17 cellular contexts compared by ENCODE assay signal in the genomic region with DNA sequence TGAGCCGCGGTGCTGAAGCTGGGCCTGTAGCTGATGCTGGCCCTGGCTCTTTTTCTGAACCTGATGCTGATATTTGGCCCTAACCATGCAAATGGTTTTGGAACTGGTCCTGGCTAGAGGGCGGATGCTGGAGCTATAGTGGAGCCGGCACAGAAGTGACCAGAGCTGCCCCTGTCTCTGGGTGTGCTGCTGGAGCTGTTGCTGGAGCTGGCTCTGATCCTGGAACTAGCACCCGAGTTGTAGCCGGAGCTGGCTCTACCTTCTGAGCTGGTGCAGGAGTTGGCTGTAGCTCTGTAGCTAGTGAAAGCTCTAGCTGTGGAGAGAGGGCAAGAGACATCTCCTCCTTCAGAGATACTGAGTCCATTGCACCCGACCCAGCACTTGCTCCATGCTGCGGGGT. TPM values are rescaled to one million over a fixed set of nuclear protein-coding genes. Genes with fewer than 3 reads are reported as not detected.
DNase-seq lines count a peak whose midpoint lies in the region; ATAC-seq and TF ChIP-seq lines count a peak whose summit lies in the region.
"Had no signal": no experiment of that assay in that cellular context is flagged by ENCODE, and none has a peak within 500 bp of the region (broad histone marks: within the 10 kb centered on the region; RNA-seq: fewer than 3 reads in every experiment).

No MANE protein-coding gene starts in this region.

- TF ChIP-seq CTCF in H9 (conservative IDR thresholded peaks at IDR 0.05) = no peak

- H3K23ac ChIP-seq in H9 (ENCODE audit: insufficient read length, low read depth, low read length) = no peak overlapping the region

- intact Hi-C loops in activated T-helper 1 cell treated with anti-CD3 and anti-CD28 coated beads, Interleukin-12 subunit alpha, Interleukin-12 subunit beta, Interleukin-2, Interleukin-4 antibody, amounts not matched to agents 30 ng/mL and 10 ng/mL and 1 ng/mL, durations not matched to agents 14 hours and 24 hours and 36 hours (cut with micrococcal nuclease) = loop anchor here (2.0 to 5.0 kb wide), 2 partner anchors 43 to 117 kb away; a partner anchor contains a TSS

- no peak overlapping the region for H3K4me2 ChIP-seq in H9 (ENCODE audit: insufficient read depth, insufficient read length, low read length)

- no peak overlapping the region for H4K91ac ChIP-seq in H9 (ENCODE audit: insufficient read length, low read depth, low read length)

- H3T11ph ChIP-seq in H9 (ENCODE audit: low read length) = no peak overlapping the region

- peaks cover 6% of the 10 kb centered on the region for H3K79me1 ChIP-seq in H9 (ENCODE audit: insufficient read depth, low read depth, low read length, poor library complexity, severe bottlenecking)

- H3K27ac ChIP-seq in CD4-positive, CD25-positive, alpha-beta regulatory T cell (ENCODE audit: insufficient read depth, low read length, poor library complexity, severe bottlenecking) = no peak overlapping the region
- H3K27ac ChIP-seq in H9 (ENCODE audit: insufficient read length, low read depth, low read length) = no peak overlapping the region
- H3K27ac ChIP-seq: epithelial cell of prostate, Peyer's patch had no signal

- H2BK12ac ChIP-seq in H9 (ENCODE audit: insufficient read length, low read depth, low read length) = no peak overlapping the region

- H4K8ac ChIP-seq in H9 (replicated peaks; ENCODE audit: insufficient read length, low read depth, low read length) = no peak overlapping the region

- no peak overlapping the region for H2BK20ac ChIP-seq in H9 (ENCODE audit: low read depth, low read length, poor library complexity, severe bottlenecking)

- H2BK120ac ChIP-seq in H9 (ENCODE audit: low read depth, low read length, poor library complexity, severe bottlenecking) = no peak overlapping the region

- H3K4me1 Mint-ChIP-seq in CD4-positive, CD25-positive, alpha-beta regulatory T cell = peaks cover 6 to 28% (median 8%) of the 10 kb centered on the region in 4 donors
- H3K4me1 Mint-ChIP-seq in H9 = peaks cover 10 to 24% of the 10 kb centered on the region in 2 experiments
- H3K4me1 Mint-ChIP-seq in activated T-helper 1 cell treated with anti-CD3 and anti-CD28 coated beads, Interleukin-12 subunit alpha, Interleukin-12 subunit beta, Interleukin-2, Interleukin-4 antibody, amounts not matched to agents 30 ng/mL and 10 ng/mL and 1 ng/mL, durations not matched to agents 14 hours and 24 hours and 36 hours (ENCODE audit: low read depth) = peaks cover 27% of the 10 kb centered on the region
- peaks cover 9 to 12% of the 10 kb centered on the region in 2 donors for H3K4me1 Mint-ChIP-seq in natural killer cell treated with Interleukin-12 subunit alpha and Interleukin-12 subunit beta and Interleukin-15 and Interleukin-18, amount 100 ng/mL, for 72 hours (ENCODE audit: low read depth in 2 of 2)

- DNase-seq in CD4-positive, CD25-positive, alpha-beta regulatory T cell = no peak
- DNase-seq in H9 (no peak), SW 1271 (lab: John Stamatoyannopoulos, UW) (no peak), OCI-M1 (lab: John Stamatoyannopoulos, UW) (no peak)
- no peak for DNase-seq in activated T-helper 1 cell treated with anti-CD3 and anti-CD28 coated beads, Interleukin-12 subunit alpha, Interleukin-12 subunit beta, Interleukin-2, Interleukin-4 antibody, amounts not matched to agents 30 ng/mL and 10 ng/mL and 1 ng/mL, durations not matched to agents 14 hours and 24 hours and 36 hours (ENCODE audit: low spot score)
- no peak for DNase-seq in natural killer cell treated with Interleukin-12 subunit alpha and Interleukin-12 subunit beta and Interleukin-15 and Interleukin-18, amount 100 ng/mL, for 72 hours (ENCODE audit: low spot score)
- DNase-seq: GF-D8, head of caudate nucleus, NCI-H510A treated with DMSO at 0.1 percent for 48 hours, Peyer's patch had no signal

- WGBS in H9 (ENCODE audit: extremely low coverage, insufficient read length, low lambda C conversion rate) = no CpG with 5 or more reads among the region's 8 CpGs

- H4K5ac ChIP-seq in H9 (ENCODE audit: insufficient read length, low read depth, low read length) = no peak overlapping the region

- peaks cover 11% of the 10 kb centered on the region; the same call in 1 of the 2 replicates for H3K79me2 ChIP-seq in H9 (ENCODE audit: insufficient read depth, low read length)

- no peak overlapping the region for H2AK5ac ChIP-seq in H9 (ENCODE audit: insufficient read length, low read length)

- no peak overlapping the region for H3K4ac ChIP-seq in H9 (ENCODE audit: low read depth, low read length)

- no peaks in the 10 kb centered on the region for H3K9me3 ChIP-seq in CD4-positive, CD25-positive, alpha-beta regulatory T cell (ENCODE audit: control insufficient read depth in 2 of 2, low read length in 2 of 2)
- H3K9me3 ChIP-seq in H9 (ENCODE audit: control insufficient read depth, low read depth, low read length) = no peaks in the 10 kb centered on the region
- H3K9me3 ChIP-seq: Peyer's patch had no signal

- peaks cover 14% of the 10 kb centered on the region for H3K36me3 ChIP-seq in CD4-positive, CD25-positive, alpha-beta regulatory T cell (ENCODE audit: control insufficient read depth, insufficient read depth, low read length)

- H4K20me1 ChIP-seq in H9 (ENCODE audit: control insufficient read depth, insufficient read depth, insufficient read length) = no peaks in the 10 kb centered on the region

- no peak overlapping the region for H3K56ac ChIP-seq in H9 (ENCODE audit: insufficient read length, low read depth, low read length)

- no peak overlapping the region for H2BK15ac ChIP-seq in H9 (ENCODE audit: low read depth, low read length)

- peak overlapping the region; percentile 24 to 89 (median 68) for H3K4me3 Mint-ChIP-seq in CD4-positive, CD25-positive, alpha-beta regulatory T cell
- H3K4me3 Mint-ChIP-seq in H9 = peak overlapping the region; percentile 35 to 78; a peak in 4 of 5 replicates
- peak overlapping the region; percentile 65 for H3K4me3 Mint-ChIP-seq in activated T-helper 1 cell treated with anti-CD3 and anti-CD28 coated beads, Interleukin-12 subunit alpha, Interleukin-12 subunit beta, Interleukin-2, Interleukin-4 antibody, amounts not matched to agents 30 ng/mL and 10 ng/mL and 1 ng/mL, durations not matched to agents 14 hours and 24 hours and 36 hours
- H3K4me3 Mint-ChIP-seq in natural killer cell treated with Interleukin-12 subunit alpha and Interleukin-12 subunit beta and Interleukin-15 and Interleukin-18, amount 100 ng/mL, for 72 hours = peak overlapping the region; percentile 98

- H3K23me2 ChIP-seq in H9 (ENCODE audit: insufficient read length, low read depth, low read length, poor library complexity, severe bottlenecking) = peaks cover 10% of the 10 kb centered on the region

- peaks cover 0 to 3% (median 0%) of the 10 kb centered on the region in 7 donors for H3K9me3 Mint-ChIP-seq in CD4-positive, CD25-positive, alpha-beta regulatory T cell
- H3K9me3 Mint-ChIP-seq in H9 = no peaks in the 10 kb centered on the region
- H3K9me3 Mint-ChIP-seq in activated T-helper 1 cell treated with anti-CD3 and anti-CD28 coated beads, Interleukin-12 subunit alpha, Interleukin-12 subunit beta, Interleukin-2, Interleukin-4 antibody, amounts not matched to agents 30 ng/mL and 10 ng/mL and 1 ng/mL, durations not matched to agents 14 hours and 24 hours and 36 hours = no peaks in the 10 kb centered on the region
- no peaks in the 10 kb centered on the region for H3K9me3 Mint-ChIP-seq in natural killer cell treated with Interleukin-12 subunit alpha and Interleukin-12 subunit beta and Interleukin-15 and Interleukin-18, amount 100 ng/mL, for 72 hours
- H3K9me3 Mint-ChIP-seq: T-helper 1 cell treated with Interleukin-12 subunit alpha and Interleukin-12 subunit beta and Interleukin-4 antibody, amounts not matched to agents 30 μg/mL and 1 μg/mL, for 36 hours had no signal

- peaks cover 13% of the 10 kb centered on the region for H3K36me3 Mint-ChIP-seq in CD4-positive, CD25-positive, alpha-beta regulatory T cell
- peaks cover 18 to 26% (median 19%) of the 10 kb centered on the region in 3 experiments for H3K36me3 Mint-ChIP-seq in H9 (ENCODE audit: insufficient read depth in 1 of 3, low read depth in 3 of 3)
- H3K36me3 Mint-ChIP-seq in activated T-helper 1 cell treated with anti-CD3 and anti-CD28 coated beads, Interleukin-12 subunit alpha, Interleukin-12 subunit beta, Interleukin-2, Interleukin-4 antibody, amounts not matched to agents 30 ng/mL and 10 ng/mL and 1 ng/mL, durations not matched to agents 14 hours and 24 hours and 36 hours (ENCODE audit: low read depth) = peaks cover 16% of the 10 kb centered on the region
- H3K36me3 Mint-ChIP-seq in natural killer cell treated with Interleukin-12 subunit alpha and Interleukin-12 subunit beta and Interleukin-15 and Interleukin-18, amount 100 ng/mL, for 72 hours = peaks cover 8% of the 10 kb centered on the region

- no peak overlapping the region for H3K4me3 ChIP-seq in CD4-positive, CD25-positive, alpha-beta regulatory T cell (ENCODE audit: low read depth, low read length)
- H3K4me3 ChIP-seq: Peyer's patch had no signal

- no peak overlapping the region for H3K14ac ChIP-seq in H9 (ENCODE audit: insufficient read depth, low read length)

- no peak overlapping the region for H3K18ac ChIP-seq in H9 (ENCODE audit: insufficient read length, low read depth, low read length)

- ATAC-seq in CD4-positive, CD25-positive, alpha-beta regulatory T cell (ENCODE audit: low read depth in 2 of 2) = no peak
- no peak for ATAC-seq in natural killer cell treated with Interleukin-12 subunit alpha and Interleukin-12 subunit beta and Interleukin-15 and Interleukin-18, amount 100 ng/mL, for 72 hours
- ATAC-seq in HG03565 (IDR thresholded peaks at IDR 0.05; ENCODE audit: unreplicated experiment) = no peak

- H3K9ac ChIP-seq in H9 (ENCODE audit: extremely low read depth, insufficient read length, low read length) = no peak overlapping the region

- H3K27me3 ChIP-seq in CD4-positive, CD25-positive, alpha-beta regulatory T cell (ENCODE audit: control insufficient read depth, insufficient read depth, low read length) = no peaks in the 10 kb centered on the region
- no peaks in the 10 kb centered on the region for H3K27me3 ChIP-seq in H9 (ENCODE audit: insufficient read depth, low read length)
- H3K27me3 ChIP-seq: Peyer's patch had no signal

- peaks cover 35% of the 10 kb centered on the region for H3K4me1 ChIP-seq in CD4-positive, CD25-positive, alpha-beta regulatory T cell (ENCODE audit: control insufficient read depth, insufficient read depth, low read length, poor library complexity, severe bottlenecking)
- H3K4me1 ChIP-seq in H9 (ENCODE audit: insufficient read depth, low read length) = no peaks in the 10 kb centered on the region

- no peak overlapping the region for H2AFZ ChIP-seq in H9 (ENCODE audit: low read length)

- no peak overlapping the region for H2BK5ac ChIP-seq in H9 (ENCODE audit: insufficient read length, low read length)

- H3K27me3 Mint-ChIP-seq in CD4-positive, CD25-positive, alpha-beta regulatory T cell = peaks cover 9% of the 10 kb centered on the region
- H3K27me3 Mint-ChIP-seq in H9 (ENCODE audit: low read depth) = peaks cover 15% of the 10 kb centered on the region
- peaks cover 4% of the 10 kb centered on the region for H3K27me3 Mint-ChIP-seq in activated T-helper 1 cell treated with anti-CD3 and anti-CD28 coated beads, Interleukin-12 subunit alpha, Interleukin-12 subunit beta, Interleukin-2, Interleukin-4 antibody, amounts not matched to agents 30 ng/mL and 10 ng/mL and 1 ng/mL, durations not matched to agents 14 hours and 24 hours and 36 hours (ENCODE audit: insufficient read depth)
- H3K27me3 Mint-ChIP-seq in natural killer cell treated with Interleukin-12 subunit alpha and Interleukin-12 subunit beta and Interleukin-15 and Interleukin-18, amount 100 ng/mL, for 72 hours = peaks cover 0 to 2% of the 10 kb centered on the region in 2 donors

- H3K27ac Mint-ChIP-seq in CD4-positive, CD25-positive, alpha-beta regulatory T cell = no peak overlapping the region
- no peak overlapping the region; a peak in 1 of 7 replicates for H3K27ac Mint-ChIP-seq in H9
- H3K27ac Mint-ChIP-seq in activated T-helper 1 cell treated with anti-CD3 and anti-CD28 coated beads, Interleukin-12 subunit alpha, Interleukin-12 subunit beta, Interleukin-2, Interleukin-4 antibody, amounts not matched to agents 30 ng/mL and 10 ng/mL and 1 ng/mL, durations not matched to agents 14 hours and 24 hours and 36 hours = peak overlapping the region; percentile 29
- no peak overlapping the region for H3K27ac Mint-ChIP-seq in natural killer cell treated with Interleukin-12 subunit alpha and Interleukin-12 subunit beta and Interleukin-15 and Interleukin-18, amount 100 ng/mL, for 72 hours
- H3K27ac Mint-ChIP-seq: T-helper 1 cell treated with Interleukin-12 subunit alpha and Interleukin-12 subunit beta and Interleukin-4 antibody, amounts not matched to agents 30 μg/mL and 1 μg/mL, for 36 hours had no signal

RNA-seq across cellular contexts. Expression of a gene that starts 12.8 kb away (rescaled TPM):
- 0.30 TPM for total RNA-seq in CD4-positive, CD25-positive, alpha-beta regulatory T cell
- polyA plus RNA-seq in CD4-positive, CD25-positive, alpha-beta regulatory T cell = 1 to 10 TPM; 1.6 to 3.9 (median 3.0) TPM
- total RNA-seq in H9 (2021) = 0.75 and 1.5 TPM in 2 replicates
- 0.39 and 0.59 TPM in 2 replicates for total RNA-seq in activated T-helper 1 cell treated with anti-CD3 and anti-CD28 coated beads, Interleukin-12 subunit alpha, Interleukin-12 subunit beta, Interleukin-2, Interleukin-4 antibody, amounts not matched to agents 30 ng/mL and 10 ng/mL and 1 ng/mL, durations not matched to agents 14 hours and 24 hours and 36 hours
- total RNA-seq in natural killer cell treated with Interleukin-12 subunit alpha and Interleukin-12 subunit beta and Interleukin-15 and Interleukin-18, amount 100 ng/mL, for 72 hours = under 1 TPM; 0.21 to 0.45 TPM
- total RNA-seq: cerebellum, renal cortical epithelial cell, urinary bladder had no signal
- polyA plus RNA-seq: keratinocyte had no signal

RNA-seq across cellular contexts. Expression of a gene that starts 17.6 kb away (rescaled TPM):
- 1.3 TPM for total RNA-seq in CD4-positive, CD25-positive, alpha-beta regulatory T cell
- under 1 TPM in 1 of 4 donors, not detected in 3; 0.16 TPM for polyA plus RNA-seq in CD4-positive, CD25-positive, alpha-beta regulatory T cell
- total RNA-seq in H9 (2021) = 38.2 and 40.3 TPM in 2 replicates
- total RNA-seq in activated T-helper 1 cell treated with anti-CD3 and anti-CD28 coated beads, Interleukin-12 subunit alpha, Interleukin-12 subunit beta, Interleukin-2, Interleukin-4 antibody, amounts not matched to agents 30 ng/mL and 10 ng/mL and 1 ng/mL, durations not matched to agents 14 hours and 24 hours and 36 hours = 0.47 and 0.88 TPM in 2 replicates
- not detected for total RNA-seq in natural killer cell treated with Interleukin-12 subunit alpha and Interleukin-12 subunit beta and Interleukin-15 and Interleukin-18, amount 100 ng/mL, for 72 hours
- polyA plus RNA-seq: keratinocyte had no signal

RNA-seq across cellular contexts. Expression of a gene that starts 18.4 kb away (rescaled TPM):
- total RNA-seq in CD4-positive, CD25-positive, alpha-beta regulatory T cell = not detected
- not detected for polyA plus RNA-seq in CD4-positive, CD25-positive, alpha-beta regulatory T cell
- total RNA-seq in H9 (2021) = not detected in 2 replicates
- total RNA-seq in activated T-helper 1 cell treated with anti-CD3 and anti-CD28 coated beads, Interleukin-12 subunit alpha, Interleukin-12 subunit beta, Interleukin-2, Interleukin-4 antibody, amounts not matched to agents 30 ng/mL and 10 ng/mL and 1 ng/mL, durations not matched to agents 14 hours and 24 hours and 36 hours = not detected in 2 replicates
- not detected for total RNA-seq in natural killer cell treated with Interleukin-12 subunit alpha and Interleukin-12 subunit beta and Interleukin-15 and Interleukin-18, amount 100 ng/mL, for 72 hours
- total RNA-seq: cerebellum, renal cortical epithelial cell, urinary bladder had no signal
- polyA plus RNA-seq: keratinocyte had no signal

RNA-seq across cellular contexts. Expression of a gene that starts 28.1 kb away (rescaled TPM):
- not detected for total RNA-seq in CD4-positive, CD25-positive, alpha-beta regulatory T cell
- not detected for polyA plus RNA-seq in CD4-positive, CD25-positive, alpha-beta regulatory T cell
- not detected in 2 replicates for total RNA-seq in H9 (2021)
- total RNA-seq in activated T-helper 1 cell treated with anti-CD3 and anti-CD28 coated beads, Interleukin-12 subunit alpha, Interleukin-12 subunit beta, Interleukin-2, Interleukin-4 antibody, amounts not matched to agents 30 ng/mL and 10 ng/mL and 1 ng/mL, durations not matched to agents 14 hours and 24 hours and 36 hours = not detected in 2 replicates
- not detected for total RNA-seq in natural killer cell treated with Interleukin-12 subunit alpha and Interleukin-12 subunit beta and Interleukin-15 and Interleukin-18, amount 100 ng/mL, for 72 hours
- total RNA-seq: cerebellum, Peyer's patch, renal cortical epithelial cell, urinary bladder had no signal
- polyA plus RNA-seq: keratinocyte, urinary bladder had no signal

RNA-seq across cellular contexts. Expression of a gene that starts 34.4 kb away (rescaled TPM):
- not detected for total RNA-seq in CD4-positive, CD25-positive, alpha-beta regulatory T cell
- not detected for polyA plus RNA-seq in CD4-positive, CD25-positive, alpha-beta regulatory T cell
- 0.61 TPM in 1 of 2 replicates, not detected in the other for total RNA-seq in H9 (2021)
- not detected in 2 replicates for total RNA-seq in activated T-helper 1 cell treated with anti-CD3 and anti-CD28 coated beads, Interleukin-12 subunit alpha, Interleukin-12 subunit beta, Interleukin-2, Interleukin-4 antibody, amounts not matched to agents 30 ng/mL and 10 ng/mL and 1 ng/mL, durations not matched to agents 14 hours and 24 hours and 36 hours
- not detected for total RNA-seq in natural killer cell treated with Interleukin-12 subunit alpha and Interleukin-12 subunit beta and Interleukin-15 and Interleukin-18, amount 100 ng/mL, for 72 hours
- total RNA-seq: cerebellum, renal cortical epithelial cell, urinary bladder had no signal
- polyA plus RNA-seq: keratinocyte, urinary bladder had no signal

Comparison
In these comparisons a context has a peak if more than half of its experiments do, and no peak if none do; other contexts are left out.
1. RNA of a gene that starts 17.6 kb away (total RNA-seq): 38.2 to 40.3 TPM in H9; 1.3 TPM in CD4-positive, CD25-positive, alpha-beta regulatory T cell (single experiment), 0.47 to 0.88 TPM in activated T-helper 1 cell treated with anti-CD3 and anti-CD28 coated beads, Interleukin-12 subunit alpha, Interleukin-12 subunit beta, Interleukin-2, Interleukin-4 antibody, amounts not matched to agents 30 ng/mL and 10 ng/mL and 1 ng/mL, durations not matched to agents 14 hours and 24 hours and 36 hours and not detected in natural killer cell treated with Interleukin-12 subunit alpha and Interleukin-12 subunit beta and Interleukin-15 and Interleukin-18, amount 100 ng/mL, for 72 hours; every median in the first group is over 10 times any median in the second.
2. Peak in every context shown above with its lines, with median percentiles within 50 percentile points of each other: H3K4me3 Mint-ChIP-seq.